In genomic region chr2:60319031-60319547, GRCh38 we compare ENCODE assay signal across 1 cellular context.
TF ChIP-seq lines count a peak whose summit lies in the region.

No MANE protein-coding gene starts in this region.

TF ChIP-seq in GM23338, 12 proteins besides CTCF, POLR2A, EP300 and RAD21 (continued from another document):
- TF ChIP-seq POLR2AphosphoS5 (IDR thresholded peaks at IDR 0.05; ENCODE audit: low read depth), result no peak
